9 cellular contexts compared by ENCODE assay signal in the genomic region with DNA sequence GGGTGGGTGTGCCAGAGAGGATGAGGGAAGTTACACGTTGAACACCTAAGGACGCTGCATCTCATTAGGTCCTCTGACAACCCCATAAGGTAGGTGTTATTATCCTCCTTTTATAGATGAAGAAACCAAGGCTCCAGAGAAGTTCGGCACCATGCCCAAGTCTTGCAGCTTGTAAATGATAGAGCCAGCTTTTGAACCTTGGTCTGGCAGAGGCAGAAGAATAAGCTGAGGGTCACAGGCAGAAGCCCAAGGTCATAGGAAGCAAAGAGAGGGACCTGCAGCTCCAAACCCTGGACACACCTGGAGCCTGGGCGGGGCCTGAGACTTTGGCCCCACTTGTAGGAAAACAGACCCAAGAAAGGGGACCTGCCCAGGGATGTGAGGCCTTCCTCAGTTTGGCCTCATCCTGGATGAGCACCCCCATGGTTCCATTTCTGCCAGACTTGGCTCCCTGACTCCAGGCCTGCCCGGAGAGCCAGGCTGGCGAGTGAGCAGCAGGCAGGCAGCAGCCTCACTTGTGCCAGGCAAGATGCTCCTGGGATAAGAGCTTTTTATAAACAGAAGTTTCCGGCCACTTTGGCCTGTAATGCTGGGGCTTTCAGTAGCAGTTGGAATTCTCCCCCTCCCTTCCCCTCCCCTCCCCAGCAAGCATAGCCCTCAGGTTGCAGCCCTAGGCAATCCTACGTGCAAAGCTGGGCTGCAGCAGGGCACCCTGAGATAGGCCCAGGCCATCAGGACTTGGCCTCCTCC. TPM values are rescaled to one million over a fixed set of nuclear protein-coding genes. Genes with fewer than 3 reads are reported as not detected.
DNase-seq lines count a peak whose midpoint lies in the region; ATAC-seq and TF ChIP-seq lines count a peak whose summit lies in the region.
"Had no signal": no experiment of that assay in that cellular context is flagged by ENCODE, and none has a peak within 500 bp of the region (broad histone marks: within the 10 kb centered on the region; RNA-seq: fewer than 3 reads in every experiment).

No MANE protein-coding gene starts in this region.

- in situ Hi-C loops in Panc1 (cut with HindIII; ENCODE audit: low pct_unique_long_range_greater_than_20kb, low sequenced_read_pairs), result no loop called here

- no peaks in the 10 kb centered on the region; the same call in 1 of the 2 replicates for H3K36me3 ChIP-seq in Panc1 (ENCODE audit: control insufficient read depth, insufficient read depth, low read length)
- no peaks in the 10 kb centered on the region for H3K36me3 ChIP-seq in esophagus muscularis mucosa
- H3K36me3 ChIP-seq: spleen had no signal

- no peak overlapping the region for H3K27ac Mint-ChIP-seq in activated CD4-positive, alpha-beta T cell treated with anti-CD3 and anti-CD28 coated beads for 36 hours
- no peak overlapping the region for H3K27ac Mint-ChIP-seq in stimulated activated effector memory CD8-positive, alpha-beta T cell treated with anti-CD3 and anti-CD28 coated beads, Interleukin-12 subunit alpha, Interleukin-12 subunit beta, amount 100 ng/mL, for 72 hours

- H3K9me3 Mint-ChIP-seq in activated CD4-positive, alpha-beta T cell treated with anti-CD3 and anti-CD28 coated beads for 36 hours (ENCODE audit: low read depth), result no peaks in the 10 kb centered on the region
- no peaks in the 10 kb centered on the region for H3K9me3 Mint-ChIP-seq in stimulated activated effector memory CD8-positive, alpha-beta T cell treated with anti-CD3 and anti-CD28 coated beads, Interleukin-12 subunit alpha, Interleukin-12 subunit beta, amount 100 ng/mL, for 72 hours

- TF ChIP-seq POLR2A in esophagus muscularis mucosa (IDR thresholded peaks at IDR 0.05; ENCODE audit: low read depth) (no peak), GM18505 (IDR thresholded peaks at IDR 0.05; ENCODE audit: borderline replicate concordance, extremely low read depth, insufficient read depth, insufficient read length) (no peak)

- TF ChIP-seq CTCF in Panc1 (IDR thresholded peaks at IDR 0.05) (no peak), esophagus muscularis mucosa (IDR thresholded peaks at IDR 0.05) (no peak)

- no TSS peak for BruUV-seq in Panc1 (replicated peaks; lab: Mats Ljungman, UMichigan)

- H3K27me3 ChIP-seq in Panc1 (ENCODE audit: control insufficient read depth, insufficient read depth, low read length) (no peaks in the 10 kb centered on the region), esophagus muscularis mucosa (peaks cover 0 to 48% (median 6%) of the 10 kb centered on the region in 4 donors)

- CTCF ChIA-PET in activated CD4-positive, alpha-beta T cell treated with anti-CD3 and anti-CD28 coated beads for 36 hours (lab: Charles Lee), result interaction anchor here (0.6 to 1.5 kb wide), 7 partner anchors 9 to 195 kb away, joined by 3 to 9 read pairs (median 4); no protein-coding TSS in a partner anchor
- CTCF ChIA-PET in Panc1 (lab: Charles Lee), result interaction anchor here (1.0 to 1.3 kb wide), 4 partner anchors 13 to 77 kb away, joined by 3 to 5 read pairs (median 3); no protein-coding TSS in a partner anchor

- H3K4me3 ChIP-seq in Panc1 (ENCODE audit: low read depth in 2 of 2, low read length in 2 of 2), result peak overlapping the region; percentile 57 to 61; a peak in 3 of 4 replicates
- H3K4me3 ChIP-seq in esophagus muscularis mucosa, result peak overlapping the region; percentile 50 to 60 (median 56)

- peaks cover 20% of the 10 kb centered on the region for H3K4me1 ChIP-seq in Panc1 (ENCODE audit: control insufficient read depth, insufficient read depth, low read length)
- H3K4me1 ChIP-seq in esophagus muscularis mucosa, result peaks cover 67 to 95% (median 94%) of the 10 kb centered on the region in 4 donors

- POLR2A ChIA-PET in activated CD4-positive, alpha-beta T cell treated with anti-CD3 and anti-CD28 coated beads for 36 hours (lab: Charles Lee), result no interaction called here
- POLR2A ChIA-PET in Panc1 (lab: Charles Lee), result interaction anchor here (0.6 kb wide), 1 partner anchor 8 kb away, joined by 3 read pairs; no protein-coding TSS in a partner anchor

- peak overlapping the region; percentile 73 for H3K4me3 Mint-ChIP-seq in activated CD4-positive, alpha-beta T cell treated with anti-CD3 and anti-CD28 coated beads for 36 hours
- H3K4me3 Mint-ChIP-seq in stimulated activated effector memory CD8-positive, alpha-beta T cell treated with anti-CD3 and anti-CD28 coated beads, Interleukin-12 subunit alpha, Interleukin-12 subunit beta, amount 100 ng/mL, for 72 hours, result peak overlapping the region; percentile 78

- H3K4me1 Mint-ChIP-seq in activated CD4-positive, alpha-beta T cell treated with anti-CD3 and anti-CD28 coated beads for 36 hours, result peaks cover 30% of the 10 kb centered on the region
- H3K4me1 Mint-ChIP-seq in stimulated activated effector memory CD8-positive, alpha-beta T cell treated with anti-CD3 and anti-CD28 coated beads, Interleukin-12 subunit alpha, Interleukin-12 subunit beta, amount 100 ng/mL, for 72 hours, result peaks cover 38% of the 10 kb centered on the region

- H3K27me3 Mint-ChIP-seq in activated CD4-positive, alpha-beta T cell treated with anti-CD3 and anti-CD28 coated beads for 36 hours, result peaks cover 27% of the 10 kb centered on the region

- TF ChIP-seq EP300 in esophagus muscularis mucosa (IDR thresholded peaks at IDR 0.05), result no peak

- intact Hi-C loops in activated CD4-positive, alpha-beta T cell treated with anti-CD3 and anti-CD28 coated beads for 36 hours (cut with DNase I, micrococcal nuclease), result loop anchor here in 1 of 2 experiments (2.0 kb wide), 1 partner anchor 37 kb away; no protein-coding TSS in a partner anchor
- intact Hi-C loops in Panc1 (cut with micrococcal nuclease; ENCODE audit: unreplicated experiment), result no loop called here
- intact Hi-C loops in esophagus muscularis mucosa (cut with DNase I), result no loop called here

- DNase-seq in activated CD4-positive, alpha-beta T cell treated with anti-CD3 and anti-CD28 coated beads for 36 hours, result no peak
- no peak for DNase-seq in activated CD4-positive, alpha-beta T cell treated with anti-CD3 and anti-CD28 coated beads, Interleukin-2, amount 50 U/mL, for 4 hours
- DNase-seq in Panc1 (ENCODE audit: low read depth, low spot score) (no peak), esophagus muscularis mucosa (ENCODE audit: extremely low spot score) (no peak), dermis blood vessel endothelial cell (no peak)
- no peak for DNase-seq in stimulated activated effector memory CD8-positive, alpha-beta T cell treated with anti-CD3 and anti-CD28 coated beads, Interleukin-12 subunit alpha, Interleukin-12 subunit beta, amount 100 ng/mL, for 72 hours (ENCODE audit: low spot score in 2 of 2)

- 68% methylated on average over 8 of the region's 8 CpGs for WGBS in esophagus muscularis mucosa

- no peaks in the 10 kb centered on the region for H3K9me3 ChIP-seq in Panc1 (ENCODE audit: control insufficient read depth, insufficient read depth, low read depth, low read length)
- no peaks in the 10 kb centered on the region for H3K9me3 ChIP-seq in esophagus muscularis mucosa
- H3K9me3 ChIP-seq: spleen had no signal

- H3K36me3 Mint-ChIP-seq in activated CD4-positive, alpha-beta T cell treated with anti-CD3 and anti-CD28 coated beads for 36 hours (ENCODE audit: low read depth), result no peaks in the 10 kb centered on the region
- H3K36me3 Mint-ChIP-seq in stimulated activated effector memory CD8-positive, alpha-beta T cell treated with anti-CD3 and anti-CD28 coated beads, Interleukin-12 subunit alpha, Interleukin-12 subunit beta, amount 100 ng/mL, for 72 hours, result no peaks in the 10 kb centered on the region

- no peak overlapping the region; the same call in 1 of the 2 replicates for H3K27ac ChIP-seq in Panc1 (ENCODE audit: low read length)
- peak overlapping the region; percentile 86 to 88 (median 88) for H3K27ac ChIP-seq in esophagus muscularis mucosa (replicated peaks in 1 of 4)

- no peak for ATAC-seq in activated CD4-positive, alpha-beta T cell treated with anti-CD3 and anti-CD28 coated beads for 36 hours
- ATAC-seq in Panc1 (no peak), GM18505 (IDR thresholded peaks at IDR 0.05; ENCODE audit: unreplicated experiment) (no peak), HG03175 (IDR thresholded peaks at IDR 0.05; ENCODE audit: unreplicated experiment) (no peak)
- no peak for ATAC-seq in stimulated activated effector memory CD8-positive, alpha-beta T cell treated with anti-CD3 and anti-CD28 coated beads, Interleukin-12 subunit alpha, Interleukin-12 subunit beta, amount 100 ng/mL, for 72 hours

RNA-seq across cellular contexts. Expression of gene KCNH2, which starts 2.4 kb away (rescaled TPM):
- under 1 TPM; 0.48 to 0.54 TPM for total RNA-seq in activated CD4-positive, alpha-beta T cell treated with anti-CD3 and anti-CD28 coated beads for 36 hours
- total RNA-seq in Panc1 (2021; ENCODE audit: unreplicated experiment), result 1.8 TPM
- polyA plus RNA-seq in Panc1 (2012; ENCODE audit: insufficient read length), result 3.1 TPM
- total RNA-seq in esophagus muscularis mucosa, result 10 to 100 TPM; 29.8 to 71.7 (median 42.5) TPM
- total RNA-seq in dermis blood vessel endothelial cell, result under 0.01 TPM in 1 of 2 replicates, not detected in the other

RNA-seq across cellular contexts. Expression of gene NOS3, which starts 15.1 kb away (rescaled TPM):
- 10 to 100 TPM in 1 of 2 experiments, 1 to 10 TPM in 1; 9.3 to 11.1 TPM for total RNA-seq in activated CD4-positive, alpha-beta T cell treated with anti-CD3 and anti-CD28 coated beads for 36 hours
- 3.1 TPM for total RNA-seq in Panc1 (2021; ENCODE audit: unreplicated experiment)
- 7.4 TPM for polyA plus RNA-seq in Panc1 (2012; ENCODE audit: insufficient read length)
- 10 to 100 TPM in 3 of 4 donors, 1 to 10 TPM in 1; 3.7 to 20.2 (median 16.2) TPM for total RNA-seq in esophagus muscularis mucosa
- total RNA-seq in dermis blood vessel endothelial cell, result 33.4 and 103 TPM in 2 replicates

RNA-seq across cellular contexts. Expression of gene ATG9B, which starts 48.6 kb away (rescaled TPM):
- total RNA-seq in activated CD4-positive, alpha-beta T cell treated with anti-CD3 and anti-CD28 coated beads for 36 hours, result 10 to 100 TPM in 1 of 2 experiments, 1 to 10 TPM in 1; 6.9 to 10.0 TPM
- total RNA-seq in Panc1 (2021; ENCODE audit: unreplicated experiment) (0.98 TPM), esophagus muscularis mucosa (under 1 TPM in 1 of 4 donors, not detected in 3; 0.42 TPM), dermis blood vessel endothelial cell (0.28 TPM in 1 of 2 replicates, not detected in the other)
- polyA plus RNA-seq in Panc1 (2012; ENCODE audit: insufficient read length), result 1.6 TPM

RNA-seq across cellular contexts. Expression of gene ABCB8, which starts 52.5 kb away (rescaled TPM):
- 10 to 100 TPM; 41.9 to 44.5 TPM for total RNA-seq in activated CD4-positive, alpha-beta T cell treated with anti-CD3 and anti-CD28 coated beads for 36 hours
- total RNA-seq in Panc1 (2021; ENCODE audit: unreplicated experiment) (49.8 TPM), esophagus muscularis mucosa (10 to 100 TPM; 13.1 to 25.3 (median 19.9) TPM), dermis blood vessel endothelial cell (20.4 and 38.2 TPM in 2 replicates)
- polyA plus RNA-seq in Panc1 (2012; ENCODE audit: insufficient read length), result 52.3 TPM

Comparison
In these comparisons a context has a peak if more than half of its experiments do, and no peak if none do; other contexts are left out.
1. RNA of gene KCNH2, which starts 2.4 kb away (total RNA-seq): 29.8 to 71.7 TPM in esophagus muscularis mucosa; 1.8 TPM in Panc1 (single experiment), 0.48 to 0.54 TPM in activated CD4-positive, alpha-beta T cell treated with anti-CD3 and anti-CD28 coated beads for 36 hours and under 0.01 TPM in dermis blood vessel endothelial cell; every median in the first group is over 10 times any median in the second.